Comparison of ENCODE assay signal across 8 cellular contexts in the genomic region with DNA sequence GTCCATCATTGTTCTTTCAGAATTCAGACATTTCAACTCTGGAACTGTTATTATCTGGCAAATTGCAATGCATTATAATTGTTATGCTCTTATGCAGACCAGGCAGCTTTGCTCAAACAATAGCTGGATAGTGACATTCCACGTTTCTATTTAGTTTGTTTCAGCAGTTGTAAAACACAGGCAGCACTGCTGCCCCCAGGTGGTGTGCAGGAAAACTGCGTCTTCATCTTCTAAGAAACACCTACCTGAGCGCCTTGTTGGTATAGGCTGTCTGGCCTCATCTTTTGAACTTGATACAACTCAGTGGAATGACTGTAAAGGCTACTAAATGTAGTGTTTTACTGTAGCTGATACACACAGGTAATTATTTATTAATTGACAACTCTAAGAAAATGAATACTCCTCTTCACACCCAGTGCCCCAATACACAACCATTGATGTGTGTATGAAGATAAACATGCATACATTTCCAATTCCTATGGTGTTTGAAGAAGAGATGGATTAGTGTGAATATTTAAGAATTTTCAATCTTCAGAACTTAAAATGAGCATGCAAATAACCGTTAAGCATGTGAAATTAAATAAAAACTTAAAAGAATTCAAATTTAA.
DNase-seq lines count a peak whose midpoint lies in the region; ATAC-seq and TF ChIP-seq lines count a peak whose summit lies in the region.

No MANE protein-coding gene starts in this region.

- no peaks in the 10 kb centered on the region for H3K36me3 ChIP-seq in psoas muscle (ENCODE audit: insufficient read depth in 1 of 2, low read depth in 1 of 2)

- H3K27ac ChIP-seq in psoas muscle, result no peak overlapping the region

- no peak overlapping the region for H3K4me3 ChIP-seq in choroid plexus epithelial cell (ENCODE audit: low read depth, low read length)
- no peak overlapping the region for H3K4me3 ChIP-seq in psoas muscle

- peak; percentile 51 for TF ChIP-seq CTCF in choroid plexus epithelial cell (conservative IDR thresholded peaks at IDR 0.05; ENCODE audit: low read depth, low read length)
- TF ChIP-seq CTCF in psoas muscle (IDR thresholded peaks at IDR 0.05), result peak; percentile 20

- H3K4me1 ChIP-seq in psoas muscle, result no peaks in the 10 kb centered on the region

- 50 to 56% (median 55%) methylated on average over 4 of the region's 4 CpGs for WGBS in psoas muscle, 3 donors

- H3K27me3 ChIP-seq in psoas muscle (ENCODE audit: insufficient read depth in 3 of 3, low read length in 2 of 3), result peaks cover 0 to 1% (median 0%) of the 10 kb centered on the region in 3 donors

- H3K9me3 ChIP-seq in psoas muscle, result no peaks in the 10 kb centered on the region

- intact Hi-C loops in psoas muscle (cut with DNase I), result no loop called here

- no peak for ATAC-seq in psoas muscle
- no peak for ATAC-seq in HG02938 (IDR thresholded peaks at IDR 0.05; ENCODE audit: unreplicated experiment)

- DNase-seq in NCI-H748 (lab: John Stamatoyannopoulos, UW; ENCODE audit: unreplicated experiment) (peak; percentile 13), NCI-H748 treated with DMSO at 0.1 percent for 48 hours (lab: John Stamatoyannopoulos, UW) (no peak), KG1 (lab: John Stamatoyannopoulos, UW) (peak; percentile 1), choroid plexus epithelial cell (ENCODE audit: low read depth) (no peak), psoas muscle (no peak), NCI-H1930 (lab: John Stamatoyannopoulos, UW) (no peak), HK-2 (ENCODE audit: unreplicated experiment) (no peak)

Comparison
In these comparisons a context has a peak if more than half of its experiments do, and no peak if none do; other contexts are left out.
1. DNase-seq: peak in NCI-H748 (single experiment) and KG1 (single experiment); none in NCI-H748 treated with DMSO at 0.1 percent for 48 hours (single experiment), choroid plexus epithelial cell (single experiment), psoas muscle (0 of 2), NCI-H1930 (0 of 2) and HK-2 (single experiment).